ENCODE assay signal across 18 cellular contexts in the genomic region with DNA sequence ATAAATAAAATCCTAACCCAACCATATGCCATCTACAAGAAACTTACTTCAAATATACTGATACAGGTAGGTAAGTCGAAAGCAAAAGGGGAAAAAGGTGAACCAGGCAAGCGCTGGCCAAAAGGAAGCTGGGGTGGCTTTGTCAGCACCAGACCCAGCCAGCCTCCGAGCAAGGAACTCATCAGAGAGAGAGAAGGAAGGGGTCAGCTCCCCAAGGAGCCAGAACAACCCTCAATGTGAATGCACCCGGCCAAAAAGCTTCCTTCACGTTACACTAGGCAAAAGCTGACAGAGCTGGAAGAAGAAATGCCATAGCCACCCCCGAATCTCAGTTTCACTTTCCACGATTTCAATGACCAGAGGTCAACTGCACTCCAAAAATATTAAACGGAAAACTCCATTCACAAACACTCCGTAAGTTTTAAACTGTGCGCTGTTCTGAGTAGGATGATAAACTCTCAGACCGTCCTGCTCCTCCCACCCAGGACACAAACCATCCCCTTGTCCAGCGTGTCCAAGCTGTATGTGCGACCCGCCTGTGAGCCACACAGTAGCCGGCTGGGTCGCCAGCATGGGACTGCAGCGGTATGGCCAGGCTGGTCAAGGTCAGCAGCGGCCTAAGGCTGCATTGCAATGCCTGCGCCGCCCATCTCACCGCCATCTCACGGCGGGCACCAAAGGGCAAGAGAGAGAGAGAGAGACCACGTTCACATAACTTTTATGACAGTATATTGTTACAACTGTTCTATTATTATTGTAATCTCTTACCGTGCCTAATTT. TPM values are rescaled to one million over a fixed set of nuclear protein-coding genes. Genes with fewer than 3 reads are reported as not detected.
DNase-seq lines count a peak whose midpoint lies in the region; ATAC-seq and TF ChIP-seq lines count a peak whose summit lies in the region.
"Had no signal": no experiment of that assay in that cellular context is flagged by ENCODE, and none has a peak within 500 bp of the region (broad histone marks: within the 10 kb centered on the region; RNA-seq: fewer than 3 reads in every experiment).

No MANE protein-coding gene starts in this region.

- no peak overlapping the region for H2AFZ ChIP-seq in IMR-90 (replicated peaks; ENCODE audit: low read length, poor library complexity)

- H3K36me3 ChIP-seq in IMR-90 (ENCODE audit: control insufficient read depth, insufficient read depth, low read length) (no peaks in the 10 kb centered on the region; the same call in 1 of the 2 replicates), right lobe of liver (no peaks in the 10 kb centered on the region), stomach smooth muscle (ENCODE audit: control insufficient read depth in 2 of 2, insufficient read depth in 2 of 2, low read length in 2 of 2) (peaks cover 2 to 4% of the 10 kb centered on the region in 2 donors)
- H3K36me3 ChIP-seq: WERI-Rb-1 had no signal

- no peak overlapping the region for H3K27ac Mint-ChIP-seq in activated CD4-positive, alpha-beta T cell treated with anti-CD3 and anti-CD28 coated beads, Interleukin-2, amount 10 ng/mL, durations not matched to agents 24 days and 14 days
- H3K27ac Mint-ChIP-seq: B cell; memory B cell; stimulated activated effector memory CD8-positive, alpha-beta T cell treated with anti-CD3 and anti-CD28 coated beads, Interleukin-12 subunit alpha, Interleukin-12 subunit beta, amount 100 ng/mL, for 72 hours had no signal

- CTCF ChIA-PET in IMR-90 (lab: Yijun Ruan, JAX) = no interaction called here

- no peak overlapping the region for H3K18ac ChIP-seq in IMR-90 (ENCODE audit: low read depth, low read length)

- no peaks in the 10 kb centered on the region for H3K9me3 Mint-ChIP-seq in activated CD4-positive, alpha-beta T cell treated with anti-CD3 and anti-CD28 coated beads, Interleukin-2, amount 10 ng/mL, durations not matched to agents 24 days and 14 days
- H3K9me3 Mint-ChIP-seq: memory B cell; stimulated activated effector memory CD8-positive, alpha-beta T cell treated with anti-CD3 and anti-CD28 coated beads, Interleukin-12 subunit alpha, Interleukin-12 subunit beta, amount 100 ng/mL, for 72 hours had no signal

- no peak for ATAC-seq in IMR-90 (ENCODE audit: low read depth)
- peak; percentile 6 to 41 (median 18) for ATAC-seq in right lobe of liver
- ATAC-seq: stimulated activated effector memory CD8-positive, alpha-beta T cell treated with anti-CD3 and anti-CD28 coated beads, Interleukin-12 subunit alpha, Interleukin-12 subunit beta, amount 100 ng/mL, for 72 hours had no signal

- no peak overlapping the region for H2AK9ac ChIP-seq in IMR-90 (replicated peaks; ENCODE audit: low read depth, low read length, poor library complexity)

- TF ChIP-seq CTCF in IMR-90 (conservative IDR thresholded peaks at IDR 0.05; ENCODE audit: low read depth, low read length) = no peak
- TF ChIP-seq CTCF in right lobe of liver (IDR thresholded peaks at IDR 0.05) = no peak

- no peak overlapping the region for H3K4me3 ChIP-seq in IMR-90 (ENCODE audit: insufficient read depth, low read depth, low read length)
- no peak overlapping the region for H3K4me3 ChIP-seq in right lobe of liver
- H3K4me3 ChIP-seq in stomach smooth muscle (ENCODE audit: low read length in 2 of 2) = peak overlapping the region in 1 of 2 donors; percentile 57

- peaks cover 78% of the 10 kb centered on the region for H4K20me1 ChIP-seq in IMR-90 (ENCODE audit: insufficient read depth, low read length)

- H3K27me3 ChIP-seq in IMR-90 (ENCODE audit: control insufficient read depth, insufficient read depth, low read length) (no peaks in the 10 kb centered on the region), right lobe of liver (no peaks in the 10 kb centered on the region), stomach smooth muscle (ENCODE audit: control insufficient read depth in 1 of 2, insufficient read depth in 2 of 2, low read length in 2 of 2) (no peaks in the 10 kb centered on the region)

- dilution Hi-C loops in IMR-90 (cut with HindIII; ENCODE audit: low sequenced_read_pairs, unreplicated experiment) = no loop called here

- H3K9me3 ChIP-seq in IMR-90 (ENCODE audit: control insufficient read depth, insufficient read depth, low read length) = no peaks in the 10 kb centered on the region
- H3K9me3 ChIP-seq in right lobe of liver = no peaks in the 10 kb centered on the region
- no peaks in the 10 kb centered on the region for H3K9me3 ChIP-seq in stomach smooth muscle (ENCODE audit: control insufficient read depth in 2 of 2, low read length in 2 of 2)

- peaks cover 9 to 74% of the 10 kb centered on the region in 2 experiments for H3K79me1 ChIP-seq in IMR-90 (ENCODE audit: low read depth in 1 of 2, low read length in 2 of 2)

- H2BK15ac ChIP-seq in IMR-90 (ENCODE audit: low read depth, low read length) = no peak overlapping the region; the same call in 2 of the 3 replicates

- H3K4me1 ChIP-seq in IMR-90 (ENCODE audit: control insufficient read depth, insufficient read depth, low read length) (peaks cover 20% of the 10 kb centered on the region), right lobe of liver (peaks cover 0 to 5% (median 0%) of the 10 kb centered on the region in 4 donors), stomach smooth muscle (ENCODE audit: control insufficient read depth, insufficient read depth, low read length) (peaks cover 51% of the 10 kb centered on the region)

- no peak overlapping the region for H2AK5ac ChIP-seq in IMR-90 (ENCODE audit: low read depth, low read length)

- H3K56ac ChIP-seq in IMR-90 (ENCODE audit: extremely low read depth, insufficient read depth, low read length) = no peak overlapping the region

- H3K27ac ChIP-seq in IMR-90 (ENCODE audit: insufficient read depth, low read length) (no peak overlapping the region), caudate nucleus (ENCODE audit: low read depth, low read length) (peak overlapping the region; percentile 58), right lobe of liver (peak overlapping the region; percentile 1 to 19 (median 4)), stomach smooth muscle (ENCODE audit: low read length) (peak overlapping the region; percentile 71)
- H3K27ac ChIP-seq: WERI-Rb-1 had no signal

- H3K36me3 Mint-ChIP-seq in activated CD4-positive, alpha-beta T cell treated with anti-CD3 and anti-CD28 coated beads, Interleukin-2, amount 10 ng/mL, durations not matched to agents 24 days and 14 days (ENCODE audit: low read depth) = no peaks in the 10 kb centered on the region
- H3K36me3 Mint-ChIP-seq: stimulated activated effector memory CD8-positive, alpha-beta T cell treated with anti-CD3 and anti-CD28 coated beads, Interleukin-12 subunit alpha, Interleukin-12 subunit beta, amount 100 ng/mL, for 72 hours had no signal

- in situ Hi-C loops in IMR-90 (cut with MboI; ENCODE audit: low sequenced_read_pairs) = no loop called here

- no peak overlapping the region for H4K5ac ChIP-seq in IMR-90 (ENCODE audit: low read depth, low read length)

- H2BK20ac ChIP-seq in IMR-90 (ENCODE audit: low read depth, low read length) = no peak overlapping the region

- DNase-seq in IMR-90 (no peak), caudate nucleus (lab: John Stamatoyannopoulos, UW) (no peak), right lobe of liver (no peak), mesenteric fat pad (ENCODE audit: low spot score) (no peak), NCI-H1694 (lab: John Stamatoyannopoulos, UW) (no peak), NCI-H774 (lab: John Stamatoyannopoulos, UW) (no peak)
- DNase-seq in activated CD4-positive, alpha-beta T cell treated with anti-CD3 and anti-CD28 coated beads, Interleukin-2, amount 10 ng/mL, durations not matched to agents 24 days and 14 days = no peak
- DNase-seq: activated CD8-positive, alpha-beta memory T cell treated with anti-CD3 and anti-CD28 coated beads for 24 hours; HCEC 1CT; NCI-H2081 treated with DMSO at 0.1 percent for 48 hours; NCI-H748 treated with DMSO at 0.1 percent for 48 hours; nucleus accumbens; small intestine; WERI-Rb-1 had no signal

- H3K4me3 Mint-ChIP-seq in activated CD4-positive, alpha-beta T cell treated with anti-CD3 and anti-CD28 coated beads, Interleukin-2, amount 10 ng/mL, durations not matched to agents 24 days and 14 days = no peak overlapping the region
- H3K4me3 Mint-ChIP-seq: B cell; memory B cell; stimulated activated effector memory CD8-positive, alpha-beta T cell treated with anti-CD3 and anti-CD28 coated beads, Interleukin-12 subunit alpha, Interleukin-12 subunit beta, amount 100 ng/mL, for 72 hours had no signal

- H3K27me3 Mint-ChIP-seq in activated CD4-positive, alpha-beta T cell treated with anti-CD3 and anti-CD28 coated beads, Interleukin-2, amount 10 ng/mL, durations not matched to agents 24 days and 14 days = peaks cover 4% of the 10 kb centered on the region

- no peak overlapping the region for H3K14ac ChIP-seq in IMR-90 (replicated peaks; ENCODE audit: low read depth, low read length)

- no peak for TF ChIP-seq RAD21 in IMR-90 (IDR thresholded peaks at IDR 0.05; ENCODE audit: low read length)

- 84% methylated on average over 10 of the region's 25 CpGs; no CpG with 5 or more reads in 1 of the 2 experiments for WGBS in IMR-90 (ENCODE audit: extremely low coverage in 2 of 2, insufficient read length in 1 of 2), 2 experiments
- 49% methylated on average over 14 of the region's 25 CpGs for WGBS in right lobe of liver (ENCODE audit: insufficient coverage, low coverage, low lambda C conversion rate, missing lambda C conversion rate)

- no TSS peak for BruUV-seq in IMR-90 (replicated peaks; lab: Mats Ljungman, UMichigan)

- no peak overlapping the region for H2BK120ac ChIP-seq in IMR-90 (ENCODE audit: low read depth, low read length)

- no peak overlapping the region for H3K9ac ChIP-seq in IMR-90 (ENCODE audit: low read depth, low read length)
- peak overlapping the region in 1 of 2 donors; percentile 1 for H3K9ac ChIP-seq in stomach smooth muscle (ENCODE audit: low read length in 2 of 2)

- no peak overlapping the region for H3K4ac ChIP-seq in IMR-90 (ENCODE audit: low read depth, low read length)

- peak overlapping the region; percentile 13; the same call in 1 of the 2 replicates for H3K4me2 ChIP-seq in IMR-90 (ENCODE audit: low read depth, low read length)

- no peak overlapping the region for H3K23ac ChIP-seq in IMR-90 (ENCODE audit: low read depth, low read length)

- POLR2A ChIA-PET in IMR-90 (lab: Charles Lee; ENCODE audit: unreplicated experiment) = no interaction called here

- no peak overlapping the region for H2BK5ac ChIP-seq in IMR-90 (ENCODE audit: low read depth, low read length, poor library complexity, severe bottlenecking)

- H4K91ac ChIP-seq in IMR-90 (ENCODE audit: insufficient read depth, low read depth, low read length) = no peak overlapping the region

- intact Hi-C loops in IMR-90 (cut with micrococcal nuclease) = no loop called here
- intact Hi-C loops in right lobe of liver (cut with DNase I) = no loop called here
- intact Hi-C loops in activated CD4-positive, alpha-beta T cell treated with anti-CD3 and anti-CD28 coated beads, Interleukin-2, amount 10 ng/mL, durations not matched to agents 24 days and 14 days (cut with micrococcal nuclease) = no loop called here

- TF ChIP-seq POLR2A in IMR-90 (IDR thresholded peaks at IDR 0.05; ENCODE audit: low read depth, low read length) (no peak), right lobe of liver (IDR thresholded peaks at IDR 0.05) (no peak)

- peaks cover 15% of the 10 kb centered on the region; the same call in 1 of the 2 replicates for H3K9me1 ChIP-seq in IMR-90 (ENCODE audit: insufficient read depth, low read length)

- no peak overlapping the region for H4K8ac ChIP-seq in IMR-90 (ENCODE audit: low read depth in 2 of 2, low read length in 2 of 2)

- peaks cover 10% of the 10 kb centered on the region for H3K4me1 Mint-ChIP-seq in activated CD4-positive, alpha-beta T cell treated with anti-CD3 and anti-CD28 coated beads, Interleukin-2, amount 10 ng/mL, durations not matched to agents 24 days and 14 days

RNA-seq across cellular contexts. Expression of a gene that starts 29.8 kb away (rescaled TPM):
- total RNA-seq in IMR-90 (2012; rRNA removed) = 144 and 163 TPM in 2 replicates
- 51.4 and 58.4 TPM in 2 replicates for polyA plus RNA-seq in IMR-90 (2012; rRNA removed)
- 57.6 and 73.1 TPM in 2 replicates for polyA plus RNA-seq in IMR-90 (2012; cell fraction: cytosol; rRNA removed)
- 66.3 and 101 TPM in 2 replicates for polyA plus RNA-seq in IMR-90 (2012; cell fraction: nucleus; rRNA removed; ENCODE audit: low replicate concordance)
- total RNA-seq in right lobe of liver = 10 to 100 TPM; 44.3 to 73.2 (median 50.7) TPM
- 138 TPM for total RNA-seq in mesenteric fat pad
- 56.7 and 60.8 TPM in 2 replicates for total RNA-seq in activated CD4-positive, alpha-beta T cell treated with anti-CD3 and anti-CD28 coated beads, Interleukin-2, amount 10 ng/mL, durations not matched to agents 24 days and 14 days
